ENCODE assay signal across 8 cellular contexts in genomic region chr7:150898475-150899011, GRCh38. TPM values are rescaled to one million over a fixed set of nuclear protein-coding genes. Genes with fewer than 3 reads are reported as not detected.
DNase-seq lines count a peak whose midpoint lies in the region; ATAC-seq and TF ChIP-seq lines count a peak whose summit lies in the region.

No MANE protein-coding gene starts in this region.

- peak; percentile 90 for TF ChIP-seq CTCF in fibroblast of the aortic adventitia (IDR thresholded peaks at IDR 0.05; ENCODE audit: insufficient read depth, low read length)

- H3K27ac ChIP-seq in neuronal stem cell (replicated peaks; ENCODE audit: low read length): no peak overlapping the region
- no peak overlapping the region for H3K27ac ChIP-seq in substantia nigra (ENCODE audit: low read depth, low read length, poor library complexity, severe bottlenecking)

- no peaks in the 10 kb centered on the region for H3K36me3 ChIP-seq in neuronal stem cell (replicated peaks in 1 of 2; ENCODE audit: control insufficient read depth in 2 of 2, insufficient read depth in 2 of 2, low read length in 2 of 2)

- no peak overlapping the region for H3K4ac ChIP-seq in neuronal stem cell (ENCODE audit: low read length)

- peak overlapping the region; percentile 51 for H2BK12ac ChIP-seq in neuronal stem cell (ENCODE audit: low read length)

- no peak overlapping the region for H3K4me2 ChIP-seq in neuronal stem cell (ENCODE audit: insufficient read depth, low read length, poor library complexity, severe bottlenecking)

- peak overlapping the region; percentile 77 for H2AFZ ChIP-seq in neuronal stem cell (ENCODE audit: low read length)

- no peak overlapping the region for H3K9ac ChIP-seq in neuronal stem cell (ENCODE audit: low read depth, low read length, poor library complexity)

- H3K27me3 ChIP-seq in neuronal stem cell (ENCODE audit: control insufficient read depth in 3 of 3, insufficient read depth in 3 of 3, low read depth in 1 of 3, low read length in 3 of 3): peaks cover 0 to 27% (median 0%) of the 10 kb centered on the region in 3 experiments

- H3K79me1 ChIP-seq in neuronal stem cell (ENCODE audit: low read depth, low read length): no peaks in the 10 kb centered on the region

- H3K4me3 ChIP-seq in fibroblast of the aortic adventitia (ENCODE audit: low read depth, low read length): no peak overlapping the region
- no peak overlapping the region for H3K4me3 ChIP-seq in neuronal stem cell (ENCODE audit: low read length in 2 of 2)

- no CpG with 5 or more reads among the region's 22 CpGs for WGBS in neuronal stem cell (ENCODE audit: extremely low coverage in 2 of 2, insufficient read length in 2 of 2, insufficient replicate concordance in 1 of 2), 2 donors

- no peak overlapping the region for H2BK5ac ChIP-seq in neuronal stem cell (ENCODE audit: low read length)

- H2BK120ac ChIP-seq in neuronal stem cell (ENCODE audit: low read depth, low read length): no peak overlapping the region

- no peak overlapping the region for H4K91ac ChIP-seq in neuronal stem cell (ENCODE audit: low read depth, low read length, poor library complexity)

- H3K18ac ChIP-seq in neuronal stem cell (ENCODE audit: low read length): peak overlapping the region; percentile 42

- peak; percentile 84 for DNase-seq in Ammon's horn (ENCODE audit: low spot score)
- peak in 69 of 76 experiments; percentile 15 to 79 (median 64) for DNase-seq in HUDEP-2 (lab: John Stamatoyannopoulos, UW; ENCODE audit: unreplicated experiment in 76 of 76)
- peak; percentile 77 for DNase-seq in RKO (ENCODE audit: low spot score)
- peak; percentile 63 to 79 for DNase-seq in activated T-helper 1 cell treated with anti-CD3 and anti-CD28 coated beads, Interleukin-2, amount 50 U/mL, for 16 hours (ENCODE audit: low read depth in 1 of 2, low spot score in 1 of 2)
- DNase-seq in fibroblast of the aortic adventitia (ENCODE audit: low read depth): peak; percentile 67
- DNase-seq in neuronal stem cell (ENCODE audit: low spot score): peak; percentile 61
- DNase-seq in substantia nigra (lab: John Stamatoyannopoulos, UW): peak in 41 of 49 donors; percentile 25 to 86 (median 66)

- H2AK5ac ChIP-seq in neuronal stem cell (ENCODE audit: low read depth, low read length): peak overlapping the region; percentile 76

- peak; percentile 62 for ATAC-seq in GM18909 (IDR thresholded peaks at IDR 0.05; ENCODE audit: poor library complexity, unreplicated experiment)

- peaks cover 0 to 8% of the 10 kb centered on the region in 2 donors for H3K4me1 ChIP-seq in neuronal stem cell (ENCODE audit: control insufficient read depth in 2 of 2, insufficient read depth in 1 of 2, low read depth in 1 of 2, low read length in 2 of 2)

- H4K8ac ChIP-seq in neuronal stem cell (ENCODE audit: low read depth, low read length): no peak overlapping the region

- H3K9me3 ChIP-seq in neuronal stem cell (replicated peaks in 1 of 2; ENCODE audit: control insufficient read depth in 2 of 2, insufficient read depth in 1 of 2, low read depth in 1 of 2, low read length in 2 of 2): no peaks in the 10 kb centered on the region

- H3K23ac ChIP-seq in neuronal stem cell (ENCODE audit: low read depth, low read length, poor library complexity): peak overlapping the region; percentile 5

- H3K14ac ChIP-seq in neuronal stem cell (ENCODE audit: low read length): peak overlapping the region; percentile 25

- H2BK15ac ChIP-seq in neuronal stem cell (ENCODE audit: low read length): no peak overlapping the region

RNA-seq across cellular contexts. Expression of gene AOC1, which starts 46.2 kb away (rescaled TPM):
- total RNA-seq in fibroblast of the aortic adventitia (ENCODE audit: low replicate concordance): not detected in 2 replicates
- not detected for polyA plus RNA-seq in neuronal stem cell (2013, experiment 1 of 2)
- not detected for polyA plus RNA-seq in neuronal stem cell (2013, experiment 2 of 2)
